In the genomic region with DNA sequence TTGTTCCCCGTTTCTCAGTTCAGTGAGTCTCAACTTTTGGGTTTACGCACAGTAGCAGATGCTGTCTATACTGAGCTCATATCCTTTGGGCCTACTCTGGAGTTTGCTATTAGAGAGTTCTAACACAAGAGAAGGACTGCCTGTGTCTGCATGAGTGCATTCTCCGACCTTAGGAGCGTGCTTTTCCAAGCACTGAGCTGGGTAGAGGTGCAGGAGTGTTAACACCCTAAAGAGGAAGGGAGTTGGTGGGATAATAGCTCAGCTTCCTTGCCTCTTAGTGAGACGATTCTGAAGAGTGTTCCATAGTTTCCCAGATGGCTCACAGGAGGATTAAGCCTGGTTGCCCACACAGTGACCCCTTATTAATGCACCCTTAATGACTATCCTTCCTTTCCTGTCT, we compare ENCODE assay signal across 21 cellular contexts. TPM values are rescaled to one million over a fixed set of nuclear protein-coding genes. Genes with fewer than 3 reads are reported as not detected.
DNase-seq lines count a peak whose midpoint lies in the region; ATAC-seq, FAIRE-seq and TF ChIP-seq lines count a peak whose summit lies in the region.
"Had no signal": no experiment of that assay in that cellular context is flagged by ENCODE, and none has a peak within 500 bp of the region (broad histone marks: within the 10 kb centered on the region; RNA-seq: fewer than 3 reads in every experiment).

No MANE protein-coding gene starts in this region.

- no peaks in the 10 kb centered on the region for H3K27me3 ChIP-seq in K562 (ENCODE audit: control insufficient read depth in 2 of 2, insufficient read depth in 2 of 2, low read length in 2 of 2)
- H3K27me3 ChIP-seq in H9 (ENCODE audit: insufficient read depth, low read length) = no peaks in the 10 kb centered on the region
- H3K27me3 ChIP-seq: MG63, SJCRH30 had no signal

- H3K23me2 ChIP-seq in H9 (ENCODE audit: insufficient read length, low read depth, low read length, poor library complexity, severe bottlenecking) = no peaks in the 10 kb centered on the region

- H2BK15ac ChIP-seq in H9 (ENCODE audit: low read depth, low read length) = no peak overlapping the region

- no peak overlapping the region for H2AK5ac ChIP-seq in H9 (ENCODE audit: insufficient read length, low read length)

- H3T11ph ChIP-seq in H9 (ENCODE audit: low read length) = no peak overlapping the region

- H3K9me3 ChIP-seq in K562 (replicated peaks; ENCODE audit: control insufficient read depth, insufficient read depth, low read depth, low read length) (no peaks in the 10 kb centered on the region), H9 (ENCODE audit: control insufficient read depth, low read depth, low read length) (no peaks in the 10 kb centered on the region)
- H3K9me3 ChIP-seq: MG63, SJCRH30 had no signal

- H3K4ac ChIP-seq in H9 (ENCODE audit: low read depth, low read length) = no peak overlapping the region

- H3K4me1 Mint-ChIP-seq in mesothelial cell of epicardium (peaks cover 31% of the 10 kb centered on the region), H9 (no peaks in the 10 kb centered on the region)

- no peak for TF ChIP-seq CTCF in K562 (IDR thresholded peaks at IDR 0.05 in 2 of 3, conservative IDR thresholded peaks at IDR 0.05 in 1 of 3; ENCODE audit: insufficient read depth in 2 of 3, low read depth in 1 of 3, low read length in 3 of 3)
- TF ChIP-seq CTCF in mesothelial cell of epicardium (IDR thresholded peaks at IDR 0.05; ENCODE audit: unreplicated experiment) = no peak
- TF ChIP-seq CTCF in H9 (conservative IDR thresholded peaks at IDR 0.05) = no peak

- no peak overlapping the region for H3K27ac ChIP-seq in K562 (ENCODE audit: extremely low read depth, low read depth, low read length)
- no peak overlapping the region for H3K27ac ChIP-seq in H9 (ENCODE audit: insufficient read length, low read depth, low read length)
- H3K27ac ChIP-seq: 22Rv1, C4-2B, SJCRH30 had no signal

- CTCF ChIA-PET in K562 (lab: Yijun Ruan, JAX; ENCODE audit: low intra/inter-chr PET ratio) = no interaction called here

- BruUV-seq in K562 (replicated peaks; lab: Mats Ljungman, UMichigan) = no TSS peak

- ATAC-seq in K562 (peak; percentile 21; the same call in 2 of the 3 replicates), HG03097 (IDR thresholded peaks at IDR 0.05; ENCODE audit: low FRiP score, unreplicated experiment) (no peak)
- ATAC-seq: Panc1 had no signal

- 28% methylated on average over 5 of the region's 5 CpGs for WGBS in K562 (ENCODE audit: insufficient coverage, low coverage, missing lambda C conversion rate)
- WGBS in H9 (ENCODE audit: extremely low coverage, insufficient read length, low lambda C conversion rate) = no CpG with 5 or more reads among the region's 5 CpGs

- H3K27me3 Mint-ChIP-seq in mesothelial cell of epicardium (ENCODE audit: low read depth) (no peaks in the 10 kb centered on the region), H9 (ENCODE audit: low read depth) (no peaks in the 10 kb centered on the region)

- H3K36me3 ChIP-seq in K562 (ENCODE audit: control insufficient read depth, insufficient read depth, low read length) = no peaks in the 10 kb centered on the region
- H3K36me3 ChIP-seq: MG63, SJCRH30 had no signal

- intact Hi-C loops in K562 (cut with micrococcal nuclease) = no loop called here

- DNase-seq in NCI-H82 (lab: John Stamatoyannopoulos, UW) (peak; percentile 55), NCI-H82 treated with DMSO at 0.1 percent for 48 hours (lab: John Stamatoyannopoulos, UW; ENCODE audit: unreplicated experiment) (no peak), K562 (ENCODE audit: extremely low read depth in 1 of 4, low spot score in 3 of 4) (no peak), mesothelial cell of epicardium (ENCODE audit: low spot score in 2 of 2, unreplicated experiment in 2 of 2) (no peak), H9 (no peak), NCI-H226 (no peak)
- DNase-seq in stimulated activated CD4-positive, alpha-beta T cell treated with anti-CD3 and anti-CD28 coated beads, Interleukin-2, amount 100 ng/mL, for 48 hours = no peak
- DNase-seq: ACHN; HFFc6; MG63; NCI-H1048; NCI-H1417 treated with DMSO at 0.1 percent for 48 hours; NCI-H187; NK-92 treated with Interleukin-12 subunit alpha and Interleukin-12 subunit beta, amount 100 ng/mL, for 24 hours; SJCRH30 had no signal

- no peak overlapping the region for H2BK5ac ChIP-seq in H9 (ENCODE audit: insufficient read length, low read length)

- H3K56ac ChIP-seq in H9 (ENCODE audit: insufficient read length, low read depth, low read length) = no peak overlapping the region

- no peaks in the 10 kb centered on the region for H3K9me3 Mint-ChIP-seq in mesothelial cell of epicardium
- no peaks in the 10 kb centered on the region for H3K9me3 Mint-ChIP-seq in H9
- H3K9me3 Mint-ChIP-seq: HFFc6 had no signal

- no peak overlapping the region for H3K14ac ChIP-seq in H9 (ENCODE audit: insufficient read depth, low read length)

- POLR2A ChIA-PET in K562 (lab: Yijun Ruan, JAX) = interaction anchor here (0.6 to 2.2 kb wide), 5 partner anchors 8 to 456 kb away, joined by 3 to 8 read pairs (median 3); no protein-coding TSS in a partner anchor

- H2AFZ ChIP-seq in K562 (ENCODE audit: low read depth, low read length) (peak overlapping the region; percentile 56), H9 (ENCODE audit: low read length) (no peak overlapping the region)

- no peaks in the 10 kb centered on the region for H3K79me1 ChIP-seq in H9 (ENCODE audit: insufficient read depth, low read depth, low read length, poor library complexity, severe bottlenecking)

- no peak overlapping the region for H3K9ac ChIP-seq in K562 (ENCODE audit: insufficient read depth in 1 of 2, low read depth in 2 of 2, low read length in 2 of 2)
- no peak overlapping the region for H3K9ac ChIP-seq in H9 (ENCODE audit: extremely low read depth, insufficient read length, low read length)

- H3K4me1 ChIP-seq in K562 (replicated peaks in 1 of 2; ENCODE audit: control insufficient read depth in 2 of 2, insufficient read depth in 2 of 2, low read length in 2 of 2) = peaks cover 3 to 9% of the 10 kb centered on the region in 2 experiments; a peak in 3 of 5 replicates
- no peaks in the 10 kb centered on the region for H3K4me1 ChIP-seq in H9 (ENCODE audit: insufficient read depth, low read length)
- H3K4me1 ChIP-seq: SJCRH30 had no signal

- peak overlapping the region; percentile 72 for H3K27ac Mint-ChIP-seq in mesothelial cell of epicardium
- H3K27ac Mint-ChIP-seq in H9 = no peak overlapping the region
- H3K27ac Mint-ChIP-seq: HFFc6 had no signal

- H4K20me1 ChIP-seq in K562 (replicated peaks; ENCODE audit: control insufficient read depth, insufficient read depth, low read length) = no peaks in the 10 kb centered on the region
- H4K20me1 ChIP-seq in H9 (ENCODE audit: control insufficient read depth, insufficient read depth, insufficient read length) = no peaks in the 10 kb centered on the region

- FAIRE-seq in K562 (lab: Jason Lieb, UNC) = no peak
- FAIRE-seq: G401.6, H54 had no signal

- in situ Hi-C loops in K562 (cut with MboI) = no loop called here

- H3K4me3 ChIP-seq in K562 = no peak overlapping the region
- H3K4me3 ChIP-seq: MG63, SJCRH30 had no signal

- H4K91ac ChIP-seq in H9 (ENCODE audit: insufficient read length, low read depth, low read length) = no peak overlapping the region

- TF ChIP-seq POLR2A in K562 (conservative IDR thresholded peaks at IDR 0.05) = no peak

- H3K23ac ChIP-seq in H9 (ENCODE audit: insufficient read length, low read depth, low read length) = no peak overlapping the region

- H2BK20ac ChIP-seq in H9 (ENCODE audit: low read depth, low read length, poor library complexity, severe bottlenecking) = no peak overlapping the region

- no peak overlapping the region for H2BK12ac ChIP-seq in H9 (ENCODE audit: insufficient read length, low read depth, low read length)

- no peaks in the 10 kb centered on the region for H3K79me2 ChIP-seq in K562 (ENCODE audit: control insufficient read depth, insufficient read depth, low read length)
- no peaks in the 10 kb centered on the region for H3K79me2 ChIP-seq in H9 (ENCODE audit: insufficient read depth, low read length)

- no peak overlapping the region for H3K4me3 Mint-ChIP-seq in mesothelial cell of epicardium
- H3K4me3 Mint-ChIP-seq in H9 = no peak overlapping the region
- H3K4me3 Mint-ChIP-seq: HFFc6 had no signal

- no peaks in the 10 kb centered on the region for H3K9me1 ChIP-seq in K562 (ENCODE audit: control insufficient read depth, insufficient read depth, low read length)

- no peak overlapping the region for H4K8ac ChIP-seq in H9 (replicated peaks; ENCODE audit: insufficient read length, low read depth, low read length)

- no peak overlapping the region for H2BK120ac ChIP-seq in H9 (ENCODE audit: low read depth, low read length, poor library complexity, severe bottlenecking)

- H4K5ac ChIP-seq in H9 (ENCODE audit: insufficient read length, low read depth, low read length) = no peak overlapping the region

- no peaks in the 10 kb centered on the region for H3K36me3 Mint-ChIP-seq in mesothelial cell of epicardium
- no peaks in the 10 kb centered on the region for H3K36me3 Mint-ChIP-seq in H9 (ENCODE audit: insufficient read depth in 1 of 3, low read depth in 3 of 3)

- H3K4me2 ChIP-seq in K562 (ENCODE audit: insufficient read depth, low read length) = no peak overlapping the region
- no peak overlapping the region for H3K4me2 ChIP-seq in H9 (ENCODE audit: insufficient read depth, insufficient read length, low read length)

- TF ChIP-seq RAD21 in K562 (CRISPR knock-in tag; conservative IDR thresholded peaks at IDR 0.05 in 1 of 2, IDR thresholded peaks at IDR 0.05 in 1 of 2) = no peak

- H3K18ac ChIP-seq in H9 (ENCODE audit: insufficient read length, low read depth, low read length) = no peak overlapping the region

- TF ChIP-seq EP300 in K562 (IDR thresholded peaks at IDR 0.05; ENCODE audit: low read length) = no peak

RNA-seq across cellular contexts. Expression of a gene that starts 6.9 kb away (rescaled TPM):
- total RNA-seq in K562 (2011; cell fraction: chromatin; rRNA removed; ENCODE audit: low replicate concordance) = 34.0 and 89.9 TPM in 2 replicates
- total RNA-seq in K562 (2011; cell fraction: nucleolus; rRNA removed) = 19.0 and 27.6 TPM in 2 replicates
- 36.4 and 39.6 TPM in 2 replicates for total RNA-seq in K562 (2011; cell fraction: nucleoplasm; rRNA removed)
- total RNA-seq in K562 (2014; rRNA removed) (32.8 and 35.0 TPM in 2 replicates), K562 (2014; rRNA removed; fragmentation: Illumina TruSeq; extraction: Trizol) (50.0 and 55.2 TPM in 2 replicates), K562 (2015; rRNA removed; fragmentation: Illumina TruSeq; extraction: Trizol) (44.7 and 47.6 TPM in 2 replicates), K562 (2021) (48.6 and 56.4 TPM in 2 replicates), mesothelial cell of epicardium (42.3 to 43.2 TPM (median 42.6 TPM) in 3 replicates), H9 (2021) (53.8 and 54.1 TPM in 2 replicates)
- polyA plus RNA-seq in K562 (2011; rRNA removed) (63.4 and 87.6 TPM in 2 replicates), K562 (2014; fragmentation: Illumina TruSeq; extraction: Trizol) (54.1 and 60.9 TPM in 2 replicates), K562 (2014; fragmentation: Nextera tagmentation; extraction: Ambion mirVana) (10 to 100 TPM; 15.7 to 19.8 TPM), K562 (2014; rRNA removed) (48.7 and 50.3 TPM in 2 replicates)
- polyA plus RNA-seq in K562 (2011; cell fraction: cytosol; rRNA removed) = 27.9 and 44.8 TPM in 2 replicates
- polyA plus RNA-seq in K562 (2011; cell fraction: nucleus; rRNA removed) = 49.3 and 61.9 TPM in 2 replicates
- 27.8 and 43.2 TPM in 2 replicates for polyA plus RNA-seq in K562 (2012)
- polyA minus RNA-seq in K562 (2011; rRNA and poly(A)+ RNA removed) = 80.0 and 84.2 TPM in 2 replicates
- 41.3 and 44.5 TPM in 2 replicates for polyA minus RNA-seq in K562 (2011; cell fraction: cytosol; rRNA and poly(A)+ RNA removed)
- 28.9 and 51.4 TPM in 2 replicates for polyA minus RNA-seq in K562 (2011; cell fraction: nucleus; rRNA and poly(A)+ RNA removed)

RNA-seq across cellular contexts. Expression of a gene that starts 20.0 kb away (rescaled TPM):
- 14.4 and 29.3 TPM in 2 replicates for total RNA-seq in K562 (2011; cell fraction: chromatin; rRNA removed; ENCODE audit: low replicate concordance)
- 19.7 and 21.7 TPM in 2 replicates for total RNA-seq in K562 (2011; cell fraction: nucleolus; rRNA removed)
- total RNA-seq in K562 (2011; cell fraction: nucleoplasm; rRNA removed) = 17.0 and 17.3 TPM in 2 replicates
- total RNA-seq in K562 (2014; rRNA removed) = 13.3 and 25.3 TPM in 2 replicates
- total RNA-seq in K562 (2014; rRNA removed; fragmentation: Illumina TruSeq; extraction: Trizol) = 3.2 and 3.3 TPM in 2 replicates
- 4.1 and 5.0 TPM in 2 replicates for total RNA-seq in K562 (2015; rRNA removed; fragmentation: Illumina TruSeq; extraction: Trizol)
- 33.0 and 33.1 TPM in 2 replicates for total RNA-seq in K562 (2021)
- polyA plus RNA-seq in K562 (2011; rRNA removed) = 37.6 and 37.8 TPM in 2 replicates
- 45.5 and 50.8 TPM in 2 replicates for polyA plus RNA-seq in K562 (2011; cell fraction: cytosol; rRNA removed)
- polyA plus RNA-seq in K562 (2011; cell fraction: nucleus; rRNA removed) = 61.3 and 86.0 TPM in 2 replicates
- polyA plus RNA-seq in K562 (2012) = 32.0 and 43.5 TPM in 2 replicates
- polyA plus RNA-seq in K562 (2014; fragmentation: Illumina TruSeq; extraction: Trizol) = 39.2 and 47.3 TPM in 2 replicates
- 10 to 100 TPM; 19.5 to 37.7 TPM for polyA plus RNA-seq in K562 (2014; fragmentation: Nextera tagmentation; extraction: Ambion mirVana)
- polyA plus RNA-seq in K562 (2014; rRNA removed) = 27.6 and 37.7 TPM in 2 replicates
- 29.7 and 37.4 TPM in 2 replicates for polyA minus RNA-seq in K562 (2011; rRNA and poly(A)+ RNA removed)
- 21.7 and 26.8 TPM in 2 replicates for polyA minus RNA-seq in K562 (2011; cell fraction: cytosol; rRNA and poly(A)+ RNA removed)
- 24.2 and 32.2 TPM in 2 replicates for polyA minus RNA-seq in K562 (2011; cell fraction: nucleus; rRNA and poly(A)+ RNA removed)
- total RNA-seq in mesothelial cell of epicardium = 27.3 to 33.1 TPM (median 28.1 TPM) in 3 replicates
- total RNA-seq in H9 (2021) = 33.4 and 34.2 TPM in 2 replicates

RNA-seq across cellular contexts. Expression of a gene that starts 21.5 kb away (rescaled TPM):
- total RNA-seq in K562 (2011; cell fraction: chromatin; rRNA removed; ENCODE audit: low replicate concordance) = 89.1 and 251 TPM in 2 replicates
- total RNA-seq in K562 (2011; cell fraction: nucleolus; rRNA removed) = 210 and 237 TPM in 2 replicates
- 121 and 146 TPM in 2 replicates for total RNA-seq in K562 (2011; cell fraction: nucleoplasm; rRNA removed)
- total RNA-seq in K562 (2014; rRNA removed) (55.0 and 66.3 TPM in 2 replicates), K562 (2014; rRNA removed; fragmentation: Illumina TruSeq; extraction: Trizol) (23.6 and 34.5 TPM in 2 replicates), K562 (2015; rRNA removed; fragmentation: Illumina TruSeq; extraction: Trizol) (53.5 and 62.3 TPM in 2 replicates), K562 (2021) (66.8 and 67.9 TPM in 2 replicates), mesothelial cell of epicardium (52.7 to 57.7 TPM (median 53.2 TPM) in 3 replicates), H9 (2021) (41.9 and 44.3 TPM in 2 replicates)
- polyA plus RNA-seq in K562 (2011; rRNA removed) (60.2 and 92.0 TPM in 2 replicates), K562 (2014; fragmentation: Illumina TruSeq; extraction: Trizol) (54.5 and 57.2 TPM in 2 replicates), K562 (2014; fragmentation: Nextera tagmentation; extraction: Ambion mirVana) (1 to 10 TPM; 4.0 to 7.9 TPM), K562 (2014; rRNA removed) (88.9 and 96.0 TPM in 2 replicates)
- polyA plus RNA-seq in K562 (2011; cell fraction: cytosol; rRNA removed) = 63.6 and 69.7 TPM in 2 replicates
- 347 and 373 TPM in 2 replicates for polyA plus RNA-seq in K562 (2011; cell fraction: nucleus; rRNA removed)
- 60.7 and 67.7 TPM in 2 replicates for polyA plus RNA-seq in K562 (2012)
- 66.3 and 72.1 TPM in 2 replicates for polyA minus RNA-seq in K562 (2011; rRNA and poly(A)+ RNA removed)
- polyA minus RNA-seq in K562 (2011; cell fraction: cytosol; rRNA and poly(A)+ RNA removed) = 31.5 and 38.0 TPM in 2 replicates
- 111 and 182 TPM in 2 replicates for polyA minus RNA-seq in K562 (2011; cell fraction: nucleus; rRNA and poly(A)+ RNA removed)
